Comparison of ENCODE assay signal across 15 cellular contexts in the genomic region with DNA sequence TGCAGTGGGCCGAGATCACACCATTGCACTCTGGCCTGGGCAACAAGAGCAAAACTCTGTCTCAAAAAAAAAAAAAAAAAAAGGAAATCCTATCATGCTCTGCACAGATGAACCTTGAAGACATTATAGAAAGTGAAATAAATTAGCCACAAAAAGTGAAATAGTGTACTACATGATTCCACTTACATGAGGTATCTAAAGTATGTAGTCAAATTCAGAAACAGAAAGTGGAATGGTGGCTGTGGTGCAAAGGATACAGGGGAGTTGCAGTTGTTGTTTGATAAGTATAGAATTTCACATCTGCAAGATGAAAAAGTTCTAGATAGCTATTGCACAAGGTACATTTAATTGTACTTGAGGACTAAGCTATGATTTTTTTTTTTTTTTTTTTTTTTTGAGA. TPM values are rescaled to one million over a fixed set of nuclear protein-coding genes. Genes with fewer than 3 reads are reported as not detected.
DNase-seq lines count a peak whose midpoint lies in the region; ATAC-seq, FAIRE-seq and TF ChIP-seq lines count a peak whose summit lies in the region.
"Had no signal": no experiment of that assay in that cellular context is flagged by ENCODE, and none has a peak within 500 bp of the region (broad histone marks: within the 10 kb centered on the region; RNA-seq: fewer than 3 reads in every experiment).

No MANE protein-coding gene starts in this region.

- no peaks in the 10 kb centered on the region for H3K9me2 ChIP-seq in MM.1S (replicated peaks; ENCODE audit: insufficient read depth, low read length)

- no peak overlapping the region for H3K4me2 ChIP-seq in MM.1S (ENCODE audit: low read depth, low read length)
- H3K4me2 ChIP-seq: BLaER1 treated with 17β-estradiol and CSF1 and Interleukin-3, amounts not matched to agents 10 nM and 100 nM; KMS-11 had no signal

- intact Hi-C loops in kidney (cut with DNase I) = no loop called here

- no peaks in the 10 kb centered on the region for H3K9me3 ChIP-seq in MM.1S (replicated peaks; ENCODE audit: insufficient read depth, low read length)
- H3K9me3 ChIP-seq in kidney (ENCODE audit: control insufficient read depth in 1 of 2, low read length in 2 of 2) = no peaks in the 10 kb centered on the region
- H3K9me3 ChIP-seq: HAP-1 had no signal

- H4K20me1 ChIP-seq in MM.1S (ENCODE audit: insufficient read depth, low read length) = no peaks in the 10 kb centered on the region
- H4K20me1 ChIP-seq: BLaER1 treated with 17β-estradiol and CSF1 and Interleukin-3, amounts not matched to agents 10 nM and 100 nM had no signal

- no peaks in the 10 kb centered on the region for H3K36me3 ChIP-seq in MM.1S (replicated peaks; ENCODE audit: insufficient read depth, low read length)
- H3K36me3 ChIP-seq in kidney (ENCODE audit: control insufficient read depth in 1 of 2, insufficient read depth in 2 of 2, low read length in 2 of 2) = no peaks in the 10 kb centered on the region
- H3K36me3 ChIP-seq: HAP-1 had no signal

- TF ChIP-seq CTCF in GM12864 (IDR thresholded peaks at IDR 0.05; ENCODE audit: low read depth, low read length, missing control alignments) = no peak
- TF ChIP-seq CTCF in MM.1S (IDR thresholded peaks at IDR 0.05; ENCODE audit: low read length) = no peak
- TF ChIP-seq CTCF in kidney (IDR thresholded peaks at IDR 0.05; ENCODE audit: borderline replicate concordance, extremely low read depth, insufficient read depth) = no peak

- no peak overlapping the region for H3K9ac ChIP-seq in MM.1S (ENCODE audit: low read length)
- H3K9ac ChIP-seq in kidney (ENCODE audit: low read length in 2 of 2) = no peak overlapping the region
- H3K9ac ChIP-seq: BLaER1 treated with 17β-estradiol and CSF1 and Interleukin-3, amounts not matched to agents 10 nM and 100 nM; GM23248; KMS-11 had no signal

- H3K79me2 ChIP-seq in MM.1S (ENCODE audit: low read length) = no peaks in the 10 kb centered on the region; the same call in 1 of the 2 replicates

- peak; percentile 33 for DNase-seq in GM12864 (ENCODE audit: low read depth)
- peak; percentile 60 for DNase-seq in MM.1S
- no peak for DNase-seq in kidney
- DNase-seq: Calu3; CD8-positive, alpha-beta T cell; DMS79 treated with DMSO at 0.1 percent for 48 hours; GF-D8; GM23248 had no signal

- no peak overlapping the region for H2AFZ ChIP-seq in MM.1S (ENCODE audit: low read length)
- H2AFZ ChIP-seq: GM23248 had no signal

- H3F3A ChIP-seq in MM.1S (ENCODE audit: insufficient read depth, low read length) = peaks cover 6% of the 10 kb centered on the region; the same call in 1 of the 2 replicates

- H3K4me1 ChIP-seq in MM.1S (ENCODE audit: low read length) (no peaks in the 10 kb centered on the region), kidney (ENCODE audit: control insufficient read depth in 1 of 2, insufficient read depth in 1 of 2, low read depth in 1 of 2, low read length in 2 of 2) (no peaks in the 10 kb centered on the region)

- FAIRE-seq in kidney (lab: Jason Lieb, UNC) = no peak
- FAIRE-seq: GM18507 had no signal

- peak; percentile 22 for ATAC-seq in GM18517 (IDR thresholded peaks at IDR 0.05; ENCODE audit: unreplicated experiment)
- no peak for ATAC-seq in HG03039 (IDR thresholded peaks at IDR 0.05; ENCODE audit: unreplicated experiment)
- no peak for ATAC-seq in GM21737 (IDR thresholded peaks at IDR 0.05; ENCODE audit: unreplicated experiment)
- ATAC-seq: CD8-positive, alpha-beta T cell had no signal

- H3K4me3 ChIP-seq in GM12864 (ENCODE audit: low read depth, low read length) (no peak overlapping the region), MM.1S (ENCODE audit: low read length) (no peak overlapping the region), kidney (ENCODE audit: low read length in 2 of 2) (no peak overlapping the region)
- H3K4me3 ChIP-seq: BLaER1 treated with 17β-estradiol and CSF1 and Interleukin-3, amounts not matched to agents 10 nM and 100 nM; GM23248; HAP-1 had no signal

- no peaks in the 10 kb centered on the region for H3K27me3 ChIP-seq in MM.1S (replicated peaks; ENCODE audit: insufficient read depth, low read length)
- H3K27me3 ChIP-seq: BLaER1 treated with 17β-estradiol and CSF1 and Interleukin-3, amounts not matched to agents 10 nM and 100 nM had no signal

- no peak overlapping the region for H3K27ac ChIP-seq in MM.1S (ENCODE audit: low read length)
- no peak overlapping the region for H3K27ac ChIP-seq in kidney (ENCODE audit: low read depth in 2 of 2, low read length in 2 of 2)
- H3K27ac ChIP-seq: BLaER1 treated with 17β-estradiol and CSF1 and Interleukin-3, amounts not matched to agents 10 nM and 100 nM; GM23248; KMS-11 had no signal

RNA-seq across cellular contexts. Expression of a gene that starts 5.2 kb away (rescaled TPM):
- 6.4 TPM for total RNA-seq in kidney
- polyA plus RNA-seq in kidney (ENCODE audit: insufficient read depth, low read depth, low replicate concordance) = 3.6 TPM

RNA-seq across cellular contexts. Expression of a gene that starts 5.5 kb away (rescaled TPM):
- total RNA-seq in kidney = 31.8 TPM
- 9.2 TPM for polyA plus RNA-seq in kidney (ENCODE audit: insufficient read depth, low read depth, low replicate concordance)
